Comparison of ENCODE assay signal across 8 cellular contexts in the genomic region with DNA sequence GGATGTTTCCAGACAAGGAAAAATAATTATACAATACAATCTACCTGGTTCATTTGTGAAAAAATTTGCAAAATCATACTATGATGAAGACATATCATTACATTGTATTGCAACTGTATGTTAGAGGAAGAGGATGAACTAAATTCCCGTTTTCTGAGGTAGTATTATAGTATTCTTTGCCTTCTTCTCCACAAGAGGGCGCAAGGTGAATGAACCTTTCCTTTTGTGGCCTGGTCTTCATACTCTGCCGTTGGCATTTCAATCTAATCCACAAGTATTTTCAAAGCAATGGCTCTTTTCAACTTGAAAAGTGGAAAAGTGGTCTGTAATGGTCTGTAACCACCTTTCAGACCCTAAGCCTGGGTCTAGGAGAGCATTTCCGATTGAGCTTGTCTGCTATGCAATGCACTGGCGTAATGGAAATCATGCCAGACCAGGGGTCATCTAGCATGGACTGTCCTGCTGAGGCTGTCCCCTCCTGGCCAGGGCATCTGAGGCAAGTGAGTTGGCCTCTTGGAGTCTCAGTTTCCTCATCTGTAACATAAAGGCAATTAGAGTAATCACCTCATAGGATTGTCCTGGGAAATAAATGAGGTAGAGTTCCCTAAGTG. TPM values are rescaled to one million over a fixed set of nuclear protein-coding genes. Genes with fewer than 3 reads are reported as not detected.
DNase-seq lines count a peak whose midpoint lies in the region; ATAC-seq and TF ChIP-seq lines count a peak whose summit lies in the region.

No MANE protein-coding gene starts in this region.

- H3K9me3 ChIP-seq in neural progenitor cell (ENCODE audit: low read depth) = no peaks in the 10 kb centered on the region

- H3K9me3 Mint-ChIP-seq in activated CD4-positive, alpha-beta memory T cell treated with anti-CD3 and anti-CD28 coated beads for 36 hours = no peaks in the 10 kb centered on the region
- H3K9me3 Mint-ChIP-seq in neural progenitor cell = no peaks in the 10 kb centered on the region

- peak; percentile 79 for TF ChIP-seq CTCF in fibroblast of pulmonary artery (IDR thresholded peaks at IDR 0.05; ENCODE audit: low read length, missing control alignments)
- peak; percentile 93 for TF ChIP-seq CTCF in neural progenitor cell (IDR thresholded peaks at IDR 0.05)

- no peak overlapping the region for H3K4me3 Mint-ChIP-seq in activated CD4-positive, alpha-beta memory T cell treated with anti-CD3 and anti-CD28 coated beads for 36 hours
- H3K4me3 Mint-ChIP-seq in neural progenitor cell = no peak overlapping the region

- H4K20me1 ChIP-seq in neural progenitor cell (ENCODE audit: low read depth) = no peaks in the 10 kb centered on the region

- no peaks in the 10 kb centered on the region for H3K79me2 ChIP-seq in neural progenitor cell (ENCODE audit: low read depth)

- no peak overlapping the region for H3K4me2 ChIP-seq in neural progenitor cell

- ATAC-seq in GM19023 (IDR thresholded peaks at IDR 0.05; ENCODE audit: unreplicated experiment) (peak; percentile 68), HG03521 (IDR thresholded peaks at IDR 0.05; ENCODE audit: unreplicated experiment) (no peak)

- peak; percentile 31 for DNase-seq in CMK (ENCODE audit: low read depth)
- peak; percentile 5 for DNase-seq in HK-2 (ENCODE audit: unreplicated experiment)
- DNase-seq in NCI-H526 (lab: John Stamatoyannopoulos, UW) = peak; percentile 20 to 73
- DNase-seq in activated CD4-positive, alpha-beta memory T cell treated with anti-CD3 and anti-CD28 coated beads for 36 hours = peak; percentile 27
- peak; percentile 84 for DNase-seq in fibroblast of pulmonary artery (ENCODE audit: low read depth)
- peak; percentile 80 for DNase-seq in neural progenitor cell (ENCODE audit: low spot score)

- no peak overlapping the region for H3K9ac ChIP-seq in neural progenitor cell

- POLR2A ChIA-PET in activated CD4-positive, alpha-beta memory T cell treated with anti-CD3 and anti-CD28 coated beads for 36 hours (lab: Charles Lee) = no interaction called here

- H3K27me3 Mint-ChIP-seq in activated CD4-positive, alpha-beta memory T cell treated with anti-CD3 and anti-CD28 coated beads for 36 hours = peaks cover 5% of the 10 kb centered on the region
- H3K27me3 Mint-ChIP-seq in neural progenitor cell (ENCODE audit: insufficient read depth, low read depth) = peaks cover 2% of the 10 kb centered on the region

- no peaks in the 10 kb centered on the region for H3K27me3 ChIP-seq in neural progenitor cell

- H3K27ac ChIP-seq in neural progenitor cell = no peak overlapping the region

- H3F3A ChIP-seq in neural progenitor cell (ENCODE audit: low read depth) = no peaks in the 10 kb centered on the region

- intact Hi-C loops in activated CD4-positive, alpha-beta memory T cell treated with anti-CD3 and anti-CD28 coated beads for 36 hours (cut with micrococcal nuclease) = loop anchor here (1.0 to 5.0 kb wide), 5 partner anchors 89 to 876 kb away; a partner anchor contains a TSS

- no peaks in the 10 kb centered on the region for H3K36me3 Mint-ChIP-seq in activated CD4-positive, alpha-beta memory T cell treated with anti-CD3 and anti-CD28 coated beads for 36 hours
- H3K36me3 Mint-ChIP-seq in neural progenitor cell = no peaks in the 10 kb centered on the region

- peak overlapping the region; percentile 75 for H2AFZ ChIP-seq in neural progenitor cell (replicated peaks)

- H3K4me1 Mint-ChIP-seq in activated CD4-positive, alpha-beta memory T cell treated with anti-CD3 and anti-CD28 coated beads for 36 hours (ENCODE audit: low read depth) = peaks cover 7% of the 10 kb centered on the region
- H3K4me1 Mint-ChIP-seq in neural progenitor cell = peaks cover 6% of the 10 kb centered on the region

- CTCF ChIA-PET in activated CD4-positive, alpha-beta memory T cell treated with anti-CD3 and anti-CD28 coated beads for 36 hours (lab: Charles Lee) = interaction anchor here (0.6 to 1.7 kb wide), 17 partner anchors 10 to 823 kb away, joined by 3 to 6 read pairs (median 3); no protein-coding TSS in a partner anchor

- no peak overlapping the region for H3K27ac Mint-ChIP-seq in activated CD4-positive, alpha-beta memory T cell treated with anti-CD3 and anti-CD28 coated beads for 36 hours
- H3K27ac Mint-ChIP-seq in neural progenitor cell = no peak overlapping the region

- H3K36me3 ChIP-seq in neural progenitor cell = no peaks in the 10 kb centered on the region

- H3K4me3 ChIP-seq in fibroblast of pulmonary artery (replicated peaks; ENCODE audit: low read depth, low read length) (no peak overlapping the region), neural progenitor cell (no peak overlapping the region)

- no peaks in the 10 kb centered on the region for H3K4me1 ChIP-seq in neural progenitor cell

RNA-seq across cellular contexts. Expression of a gene that starts 30.8 kb away (rescaled TPM):
- 1 to 10 TPM in 1 of 2 experiments, under 1 TPM in 1; 0.93 to 1.6 TPM for total RNA-seq in activated CD4-positive, alpha-beta memory T cell treated with anti-CD3 and anti-CD28 coated beads for 36 hours
- total RNA-seq in neural progenitor cell (ENCODE audit: low replicate concordance) = 1.4 and 2.2 TPM in 2 replicates

Comparison
In these comparisons a context has a peak if more than half of its experiments do, and no peak if none do; other contexts are left out.
1. DNase-seq: peak in every context shown above with its lines; median percentile 84 in fibroblast of pulmonary artery; 80 in neural progenitor cell; 46 in NCI-H526; 31 in CMK; 27 in activated CD4-positive, alpha-beta memory T cell treated with anti-CD3 and anti-CD28 coated beads for 36 hours; 5 in HK-2.